17 cellular contexts compared by ENCODE assay signal in genomic region chr4:172776203-172776896, GRCh38.
DNase-seq lines count a peak whose midpoint lies in the region; ATAC-seq and TF ChIP-seq lines count a peak whose summit lies in the region.
"Had no signal": no experiment of that assay in that cellular context is flagged by ENCODE, and none has a peak within 500 bp of the region (broad histone marks: within the 10 kb centered on the region; RNA-seq: fewer than 3 reads in every experiment).

No MANE protein-coding gene starts in this region.

- no peak overlapping the region for H3K4me3 ChIP-seq in choroid plexus epithelial cell (ENCODE audit: low read depth, low read length)
- H3K4me3 ChIP-seq: BLaER1 had no signal

- peak; percentile 22 for DNase-seq in COLO829 (ENCODE audit: low spot score)
- no peak for DNase-seq in HEK293T (ENCODE audit: extremely low spot score)
- DNase-seq in choroid plexus epithelial cell (ENCODE audit: low read depth): peak; percentile 37
- DNase-seq in kidney glomerular epithelial cell (lab: John Stamatoyannopoulos, UW): peak; percentile 40
- no peak for DNase-seq in NCI-H2107 (lab: John Stamatoyannopoulos, UW)
- no peak for DNase-seq in stimulated activated naive CD8-positive, alpha-beta T cell treated with anti-CD3 and anti-CD28 coated beads, Interleukin-15, Interleukin-2, amounts not matched to agents 100 U/mL and 50 U/mL, for 24 hours
- no peak for DNase-seq in NCI-H748 treated with DMSO at 0.1 percent for 48 hours (lab: John Stamatoyannopoulos, UW)
- DNase-seq: 8988T; AML-193; Calu3; CD8-positive, alpha-beta memory T cell; DMS 273 treated with DMSO at 0.1 percent for 48 hours; DND-41; GF-D8 had no signal

- POLR2A ChIA-PET in HEK293T (lab: Yijun Ruan, JAX): no interaction called here

- no peak for TF ChIP-seq CTCF in choroid plexus epithelial cell (conservative IDR thresholded peaks at IDR 0.05; ENCODE audit: low read depth, low read length)

- CTCF ChIA-PET in HEK293T (lab: Yijun Ruan, JAX): no interaction called here

- ATAC-seq in stimulated activated naive CD8-positive, alpha-beta T cell treated with anti-CD3 and anti-CD28 coated beads, Interleukin-15, Interleukin-2, amounts not matched to agents 100 U/mL and 50 U/mL, for 24 hours: no peak
- no peak for ATAC-seq in HG03139 (IDR thresholded peaks at IDR 0.05; ENCODE audit: unreplicated experiment)
- ATAC-seq: HCT116 had no signal

TF ChIP-seq in HEK293T, 16 proteins besides CTCF, POLR2A, EP300 and RAD21:
- TF ChIP-seq PKNOX1 (IDR thresholded peaks at IDR 0.05) (no peak), HDGF (IDR thresholded peaks at IDR 0.05; ENCODE audit: borderline replicate concordance) (no peak), ZNF384 (IDR thresholded peaks at IDR 0.05) (no peak), NFRKB (IDR thresholded peaks at IDR 0.05) (no peak), ARNT (IDR thresholded peaks at IDR 0.05) (peak; percentile 52; the same call in 1 of the 2 replicates)

Comparison
In these comparisons a context has a peak if more than half of its experiments do, and no peak if none do; other contexts are left out.
1. DNase-seq: peak in COLO829 (single experiment), choroid plexus epithelial cell (single experiment) and kidney glomerular epithelial cell (single experiment); none in HEK293T (single experiment), NCI-H2107 (single experiment), stimulated activated naive CD8-positive, alpha-beta T cell treated with anti-CD3 and anti-CD28 coated beads, Interleukin-15, Interleukin-2, amounts not matched to agents 100 U/mL and 50 U/mL, for 24 hours (single experiment) and NCI-H748 treated with DMSO at 0.1 percent for 48 hours (single experiment).